ENCODE assay signal across 24 cellular contexts in genomic region chr22:50503475-50504145, GRCh38. TPM values are rescaled to one million over a fixed set of nuclear protein-coding genes. Genes with fewer than 3 reads are reported as not detected.
DNase-seq lines count a peak whose midpoint lies in the region; ATAC-seq and TF ChIP-seq lines count a peak whose summit lies in the region.
"Had no signal": no experiment of that assay in that cellular context is flagged by ENCODE, and none has a peak within 500 bp of the region (broad histone marks: within the 10 kb centered on the region; RNA-seq: fewer than 3 reads in every experiment).

No MANE protein-coding gene starts in this region.

- H3K9me2 ChIP-seq in GM23338 (ENCODE audit: insufficient read depth): no peaks in the 10 kb centered on the region

- no peaks in the 10 kb centered on the region for H3K27me3 ChIP-seq in GM23338 (ENCODE audit: insufficient read depth)
- no peaks in the 10 kb centered on the region for H3K27me3 ChIP-seq in WERI-Rb-1 (ENCODE audit: insufficient read depth, low read depth, severe bottlenecking)
- H3K27me3 ChIP-seq in kidney epithelial cell (ENCODE audit: control insufficient read depth, insufficient read depth, low read length): no peaks in the 10 kb centered on the region
- H3K27me3 ChIP-seq: BLaER1 treated with 17β-estradiol and CSF1 and Interleukin-3, amounts not matched to agents 10 nM and 100 nM; SJCRH30 had no signal

- peaks cover 2% of the 10 kb centered on the region for H3K79me2 ChIP-seq in GM23338 (replicated peaks; ENCODE audit: insufficient read depth)

- H3F3A ChIP-seq in GM23338 (replicated peaks; ENCODE audit: low read depth): 0 out of 2 replicates have a peak, but pooled peaks cover 1% of the 10 kb centered on the region

- TF ChIP-seq POLR2A in erythroblast (IDR thresholded peaks at IDR 0.05; ENCODE audit: low read length): no peak

- CTCF ChIA-PET in activated CD8-positive, alpha-beta T cell treated with anti-CD3 and anti-CD28 coated beads for 36 hours (lab: Charles Lee): interaction anchor here (9.9 kb wide), 1 partner anchor 22 kb away, joined by 80 read pairs; the partner anchor contains the start of gene SCO2
- CTCF ChIA-PET in activated CD8-positive, alpha-beta T cell treated with anti-CD3 and anti-CD28 coated beads, Interleukin-2, amount 10 ng/mL, durations not matched to agents 7 days and 5 days (lab: Charles Lee): interaction anchor here (1.1 kb wide), 1 partner anchor 22 kb away, joined by 3 read pairs; the partner anchor contains the start of gene SCO2
- CTCF ChIA-PET in activated CD4-positive, alpha-beta memory T cell treated with anti-CD3 and anti-CD28 coated beads for 36 hours (lab: Charles Lee): interaction anchor here (1.0 kb wide), 1 partner anchor 22 kb away, joined by 3 read pairs; no protein-coding TSS in a partner anchor

- H3K36me3 ChIP-seq in GM23338 (ENCODE audit: insufficient read depth): no peaks in the 10 kb centered on the region
- peaks cover 32% of the 10 kb centered on the region for H3K36me3 ChIP-seq in WERI-Rb-1
- H3K36me3 ChIP-seq in kidney epithelial cell (ENCODE audit: control insufficient read depth, insufficient read depth, low read length): no peaks in the 10 kb centered on the region

- H4K20me1 ChIP-seq in GM23338 (replicated peaks; ENCODE audit: insufficient read depth): peaks cover 2% of the 10 kb centered on the region

- no peak overlapping the region for H3K4me3 ChIP-seq in GM23338
- no peak overlapping the region for H3K4me3 ChIP-seq in WERI-Rb-1 (ENCODE audit: low read depth, low read length)
- no peak overlapping the region for H3K4me3 ChIP-seq in kidney epithelial cell (ENCODE audit: low read depth, low read length)
- H3K4me3 ChIP-seq: BLaER1 treated with 17β-estradiol and CSF1 and Interleukin-3, amounts not matched to agents 10 nM and 100 nM; SJCRH30; smooth muscle cell had no signal

- H3K4me3 Mint-ChIP-seq in activated CD8-positive, alpha-beta T cell treated with anti-CD3 and anti-CD28 coated beads for 36 hours: no peak overlapping the region
- H3K4me3 Mint-ChIP-seq in activated CD8-positive, alpha-beta T cell treated with anti-CD3 and anti-CD28 coated beads, Interleukin-2, amount 10 ng/mL, durations not matched to agents 7 days and 5 days: no peak overlapping the region
- H3K4me3 Mint-ChIP-seq in GM23338: no peak overlapping the region
- H3K4me3 Mint-ChIP-seq in activated CD4-positive, alpha-beta memory T cell treated with anti-CD3 and anti-CD28 coated beads for 36 hours: no peak overlapping the region
- H3K4me3 Mint-ChIP-seq: activated B cell treated with CpG ODN at 0.5 μM for 24 hours, nephron had no signal

- no peak for TF ChIP-seq CTCF in activated CD8-positive, alpha-beta T cell treated with anti-CD3 and anti-CD28 coated beads for 36 hours (IDR thresholded peaks at IDR 0.05)
- TF ChIP-seq CTCF in GM23338 (conservative IDR thresholded peaks at IDR 0.05; ENCODE audit: low read depth in 2 of 2): peak in 1 of 2 experiments; percentile 42; a peak in 2 of 4 replicates
- TF ChIP-seq CTCF in WERI-Rb-1 (IDR thresholded peaks at IDR 0.05; ENCODE audit: low read depth, low read length): 0 out of 2 replicates have a peak, but pooled peaks have one; percentile 20
- peak; percentile 7 for TF ChIP-seq CTCF in kidney epithelial cell (IDR thresholded peaks at IDR 0.05; ENCODE audit: insufficient read depth, low read length, poor library complexity, severe bottlenecking)

- DNase-seq in activated CD8-positive, alpha-beta T cell treated with anti-CD3 and anti-CD28 coated beads for 36 hours: peak; percentile 50
- no peak for DNase-seq in activated CD8-positive, alpha-beta T cell treated with anti-CD3 and anti-CD28 coated beads, Interleukin-2, amount 10 ng/mL, durations not matched to agents 7 days and 5 days
- peak; percentile 47 for DNase-seq in GM23338 (ENCODE audit: low spot score)
- no peak for DNase-seq in WERI-Rb-1
- no peak for DNase-seq in kidney epithelial cell (ENCODE audit: low read depth)
- no peak for DNase-seq in SIG-M5 treated with dmso at 0.1 percent for 504 hours (lab: John Stamatoyannopoulos, UW; ENCODE audit: unreplicated experiment)
- no peak for DNase-seq in activated CD4-positive, alpha-beta memory T cell treated with anti-CD3 and anti-CD28 coated beads for 36 hours
- no peak for DNase-seq in erythroblast (lab: John Stamatoyannopoulos, UW)
- DNase-seq: activated B cell treated with CpG ODN at 0.5 μM for 24 hours; activated effector memory CD4-positive, alpha-beta T cell treated with Interleukin-2 at 50 U/mL for 16 hours; DMS 273 treated with DMSO at 0.1 percent for 48 hours; HCEC 1CT; KG1; NCI-H1048; NCI-H2081; NCI-H510A treated with DMSO at 0.1 percent for 48 hours had no signal

- H3K9me3 Mint-ChIP-seq in activated CD8-positive, alpha-beta T cell treated with anti-CD3 and anti-CD28 coated beads for 36 hours: no peaks in the 10 kb centered on the region
- no peaks in the 10 kb centered on the region for H3K9me3 Mint-ChIP-seq in activated CD8-positive, alpha-beta T cell treated with anti-CD3 and anti-CD28 coated beads, Interleukin-2, amount 10 ng/mL, durations not matched to agents 7 days and 5 days (ENCODE audit: insufficient read depth)
- no peaks in the 10 kb centered on the region for H3K9me3 Mint-ChIP-seq in GM23338
- H3K9me3 Mint-ChIP-seq in activated CD4-positive, alpha-beta memory T cell treated with anti-CD3 and anti-CD28 coated beads for 36 hours: no peaks in the 10 kb centered on the region
- H3K9me3 Mint-ChIP-seq: activated B cell treated with CpG ODN at 0.5 μM for 24 hours, nephron had no signal

- POLR2A ChIA-PET in activated CD8-positive, alpha-beta T cell treated with anti-CD3 and anti-CD28 coated beads for 36 hours (lab: Charles Lee): interaction anchor here (0.8 to 1.3 kb wide), 2 partner anchors 22 to 118 kb away, joined by 3 to 5 read pairs; partner anchors contain the start of gene SCO2
- POLR2A ChIA-PET in activated CD8-positive, alpha-beta T cell treated with anti-CD3 and anti-CD28 coated beads, Interleukin-2, amount 10 ng/mL, durations not matched to agents 7 days and 5 days (lab: Charles Lee): no interaction called here
- POLR2A ChIA-PET in activated CD4-positive, alpha-beta memory T cell treated with anti-CD3 and anti-CD28 coated beads for 36 hours (lab: Charles Lee): interaction anchor here (0.7 kb wide), 1 partner anchor 234 kb away, joined by 3 read pairs; no protein-coding TSS in a partner anchor

- intact Hi-C loops in activated CD8-positive, alpha-beta T cell treated with anti-CD3 and anti-CD28 coated beads for 36 hours (cut with micrococcal nuclease): no loop called here
- intact Hi-C loops in activated CD4-positive, alpha-beta memory T cell treated with anti-CD3 and anti-CD28 coated beads for 36 hours (cut with micrococcal nuclease): no loop called here

- no peak overlapping the region for H3K4me2 ChIP-seq in GM23338
- H3K4me2 ChIP-seq: smooth muscle cell had no signal

- H3K27ac Mint-ChIP-seq in activated CD8-positive, alpha-beta T cell treated with anti-CD3 and anti-CD28 coated beads for 36 hours: no peak overlapping the region
- no peak overlapping the region for H3K27ac Mint-ChIP-seq in activated CD8-positive, alpha-beta T cell treated with anti-CD3 and anti-CD28 coated beads, Interleukin-2, amount 10 ng/mL, durations not matched to agents 7 days and 5 days
- no peak overlapping the region for H3K27ac Mint-ChIP-seq in GM23338
- no peak overlapping the region for H3K27ac Mint-ChIP-seq in activated CD4-positive, alpha-beta memory T cell treated with anti-CD3 and anti-CD28 coated beads for 36 hours
- H3K27ac Mint-ChIP-seq: activated B cell treated with CpG ODN at 0.5 μM for 24 hours, nephron had no signal

- no peaks in the 10 kb centered on the region for H3K27me3 Mint-ChIP-seq in activated CD8-positive, alpha-beta T cell treated with anti-CD3 and anti-CD28 coated beads for 36 hours
- H3K27me3 Mint-ChIP-seq in activated CD8-positive, alpha-beta T cell treated with anti-CD3 and anti-CD28 coated beads, Interleukin-2, amount 10 ng/mL, durations not matched to agents 7 days and 5 days (ENCODE audit: low read depth): no peaks in the 10 kb centered on the region
- H3K27me3 Mint-ChIP-seq in GM23338 (ENCODE audit: insufficient read depth, low read depth, poor library complexity): peaks cover 13% of the 10 kb centered on the region
- H3K27me3 Mint-ChIP-seq in activated CD4-positive, alpha-beta memory T cell treated with anti-CD3 and anti-CD28 coated beads for 36 hours: no peaks in the 10 kb centered on the region
- H3K27me3 Mint-ChIP-seq: activated B cell treated with CpG ODN at 0.5 μM for 24 hours had no signal

- H3K27ac ChIP-seq in GM23338 (ENCODE audit: low read depth) (no peak overlapping the region), WERI-Rb-1 (no peak overlapping the region)
- H3K27ac ChIP-seq: BLaER1 treated with 17β-estradiol and CSF1 and Interleukin-3, amounts not matched to agents 10 nM and 100 nM; SJCRH30 had no signal

- no peaks in the 10 kb centered on the region for H3K4me1 Mint-ChIP-seq in activated CD8-positive, alpha-beta T cell treated with anti-CD3 and anti-CD28 coated beads for 36 hours (ENCODE audit: low read depth)
- peaks cover 5% of the 10 kb centered on the region for H3K4me1 Mint-ChIP-seq in activated CD8-positive, alpha-beta T cell treated with anti-CD3 and anti-CD28 coated beads, Interleukin-2, amount 10 ng/mL, durations not matched to agents 7 days and 5 days (ENCODE audit: low read depth)
- peaks cover 2% of the 10 kb centered on the region for H3K4me1 Mint-ChIP-seq in GM23338
- peaks cover 2% of the 10 kb centered on the region for H3K4me1 Mint-ChIP-seq in activated CD4-positive, alpha-beta memory T cell treated with anti-CD3 and anti-CD28 coated beads for 36 hours (ENCODE audit: low read depth)

- no peaks in the 10 kb centered on the region for H3K9me3 ChIP-seq in WERI-Rb-1 (ENCODE audit: severe bottlenecking)
- H3K9me3 ChIP-seq: BLaER1 treated with 17β-estradiol and CSF1 and Interleukin-3, amounts not matched to agents 10 nM and 100 nM; SJCRH30 had no signal

- ATAC-seq in activated CD8-positive, alpha-beta T cell treated with anti-CD3 and anti-CD28 coated beads for 36 hours: no peak
- ATAC-seq in activated CD8-positive, alpha-beta T cell treated with anti-CD3 and anti-CD28 coated beads, Interleukin-2, amount 10 ng/mL, durations not matched to agents 7 days and 5 days: no peak
- ATAC-seq in GM23338: peak; percentile 9

- H3K4me1 ChIP-seq in GM23338 (ENCODE audit: insufficient read depth): peaks cover 1% of the 10 kb centered on the region

- H3K36me3 Mint-ChIP-seq in activated CD8-positive, alpha-beta T cell treated with anti-CD3 and anti-CD28 coated beads for 36 hours (ENCODE audit: low read depth): peaks cover 4% of the 10 kb centered on the region
- peaks cover 14% of the 10 kb centered on the region for H3K36me3 Mint-ChIP-seq in activated CD8-positive, alpha-beta T cell treated with anti-CD3 and anti-CD28 coated beads, Interleukin-2, amount 10 ng/mL, durations not matched to agents 7 days and 5 days (ENCODE audit: low read depth)
- no peaks in the 10 kb centered on the region; the same call in 2 of the 3 replicates for H3K36me3 Mint-ChIP-seq in GM23338 (ENCODE audit: low read depth)
- peaks cover 7% of the 10 kb centered on the region for H3K36me3 Mint-ChIP-seq in activated CD4-positive, alpha-beta memory T cell treated with anti-CD3 and anti-CD28 coated beads for 36 hours

- no peak overlapping the region for H2AFZ ChIP-seq in GM23338

RNA-seq across cellular contexts. Expression of gene LMF2, which starts 3.9 kb away (rescaled TPM):
- total RNA-seq in activated CD8-positive, alpha-beta T cell treated with anti-CD3 and anti-CD28 coated beads for 36 hours: 10 to 100 TPM; 48.0 to 48.8 TPM
- 100 to 1,000 TPM; 119 to 132 TPM for total RNA-seq in activated CD8-positive, alpha-beta T cell treated with anti-CD3 and anti-CD28 coated beads, Interleukin-2, amount 10 ng/mL, durations not matched to agents 7 days and 5 days
- 30.7 and 36.3 TPM in 2 replicates for total RNA-seq in GM23338 (2014; rRNA removed; shearing (Covaris generic))
- 14.6 and 15.6 TPM in 2 replicates for polyA plus RNA-seq in GM23338 (2016; fragmentation: Nextera tagmentation; extraction: Ambion mirVana)
- total RNA-seq in kidney epithelial cell: 48.3 and 75.4 TPM in 2 replicates
- 10 to 100 TPM; 62.1 to 63.8 TPM for total RNA-seq in activated CD4-positive, alpha-beta memory T cell treated with anti-CD3 and anti-CD28 coated beads for 36 hours

RNA-seq across cellular contexts. Expression of gene NCAPH2, which starts 4.4 kb away (rescaled TPM):
- 100 to 1,000 TPM; 121 to 126 TPM for total RNA-seq in activated CD8-positive, alpha-beta T cell treated with anti-CD3 and anti-CD28 coated beads for 36 hours
- total RNA-seq in activated CD8-positive, alpha-beta T cell treated with anti-CD3 and anti-CD28 coated beads, Interleukin-2, amount 10 ng/mL, durations not matched to agents 7 days and 5 days: 100 to 1,000 TPM; 146 to 150 TPM
- total RNA-seq in GM23338 (2014; rRNA removed; shearing (Covaris generic)): 76.1 and 77.5 TPM in 2 replicates
- 52.2 and 60.7 TPM in 2 replicates for polyA plus RNA-seq in GM23338 (2016; fragmentation: Nextera tagmentation; extraction: Ambion mirVana)
- 41.3 and 50.2 TPM in 2 replicates for total RNA-seq in kidney epithelial cell
- 100 to 1,000 TPM; 134 to 138 TPM for total RNA-seq in activated CD4-positive, alpha-beta memory T cell treated with anti-CD3 and anti-CD28 coated beads for 36 hours

RNA-seq across cellular contexts. Expression of gene MIOX, which starts 17.0 kb away (rescaled TPM):
- total RNA-seq in activated CD8-positive, alpha-beta T cell treated with anti-CD3 and anti-CD28 coated beads for 36 hours: under 1 TPM in 1 of 2 experiments, not detected in 1; 0.29 TPM
- under 1 TPM in 1 of 2 experiments, not detected in 1; 0.40 TPM for total RNA-seq in activated CD8-positive, alpha-beta T cell treated with anti-CD3 and anti-CD28 coated beads, Interleukin-2, amount 10 ng/mL, durations not matched to agents 7 days and 5 days
- total RNA-seq in GM23338 (2014; rRNA removed; shearing (Covaris generic)): 0.16 TPM in 1 of 2 replicates, not detected in the other
- not detected in 2 replicates for polyA plus RNA-seq in GM23338 (2016; fragmentation: Nextera tagmentation; extraction: Ambion mirVana)
- total RNA-seq in kidney epithelial cell: 0.68 and 1.8 TPM in 2 replicates
- under 1 TPM; 0.39 to 0.59 TPM for total RNA-seq in activated CD4-positive, alpha-beta memory T cell treated with anti-CD3 and anti-CD28 coated beads for 36 hours
- total RNA-seq: A172, aorta, mesenteric fat pad, posterior vena cava, SJCRH30, smooth muscle cell had no signal
- polyA plus RNA-seq: aorta had no signal

RNA-seq across cellular contexts. Expression of gene SCO2, which starts 21.8 kb away (rescaled TPM):
- total RNA-seq in activated CD8-positive, alpha-beta T cell treated with anti-CD3 and anti-CD28 coated beads for 36 hours: 1 to 10 TPM in 1 of 2 experiments, not detected in 1; 2.7 TPM
- 10 to 100 TPM; 11.7 to 13.9 TPM for total RNA-seq in activated CD8-positive, alpha-beta T cell treated with anti-CD3 and anti-CD28 coated beads, Interleukin-2, amount 10 ng/mL, durations not matched to agents 7 days and 5 days
- total RNA-seq in GM23338 (2014; rRNA removed; shearing (Covaris generic)): 1.6 and 4.9 TPM in 2 replicates
- 1.1 and 2.6 TPM in 2 replicates for polyA plus RNA-seq in GM23338 (2016; fragmentation: Nextera tagmentation; extraction: Ambion mirVana)
- 2.3 and 5.7 TPM in 2 replicates for total RNA-seq in kidney epithelial cell
- total RNA-seq in activated CD4-positive, alpha-beta memory T cell treated with anti-CD3 and anti-CD28 coated beads for 36 hours: 1 to 10 TPM; 1.9 to 5.6 TPM

RNA-seq across cellular contexts. Expression of gene ADM2, which starts 22.3 kb away (rescaled TPM):
- total RNA-seq in activated CD8-positive, alpha-beta T cell treated with anti-CD3 and anti-CD28 coated beads for 36 hours: 1 to 10 TPM; 5.5 to 6.8 TPM
- 1 to 10 TPM; 4.1 to 4.2 TPM for total RNA-seq in activated CD8-positive, alpha-beta T cell treated with anti-CD3 and anti-CD28 coated beads, Interleukin-2, amount 10 ng/mL, durations not matched to agents 7 days and 5 days
- total RNA-seq in GM23338 (2014; rRNA removed; shearing (Covaris generic)): 7.1 and 12.8 TPM in 2 replicates
- polyA plus RNA-seq in GM23338 (2016; fragmentation: Nextera tagmentation; extraction: Ambion mirVana): 3.3 and 3.5 TPM in 2 replicates
- 27.3 and 29.0 TPM in 2 replicates for total RNA-seq in kidney epithelial cell
- 1 to 10 TPM; 7.3 to 7.4 TPM for total RNA-seq in activated CD4-positive, alpha-beta memory T cell treated with anti-CD3 and anti-CD28 coated beads for 36 hours
- total RNA-seq: A172, SJCRH30 had no signal

Comparison
In these comparisons a context has a peak if more than half of its experiments do, and no peak if none do; other contexts are left out.
1. DNase-seq: peak in activated CD8-positive, alpha-beta T cell treated with anti-CD3 and anti-CD28 coated beads for 36 hours (single experiment) and GM23338 (single experiment); none in activated CD8-positive, alpha-beta T cell treated with anti-CD3 and anti-CD28 coated beads, Interleukin-2, amount 10 ng/mL, durations not matched to agents 7 days and 5 days (single experiment), WERI-Rb-1 (single experiment), kidney epithelial cell (single experiment), SIG-M5 treated with dmso at 0.1 percent for 504 hours (single experiment), activated CD4-positive, alpha-beta memory T cell treated with anti-CD3 and anti-CD28 coated beads for 36 hours (single experiment) and erythroblast (0 of 2).